8 cellular contexts compared by ENCODE assay signal in genomic region chr21:34885125-34885524, GRCh38.
A peak's percentile ranks its signal among the peaks of the same experiment; 100 is the strongest.
DNase-seq lines count a peak whose midpoint lies in the region; ATAC-seq, FAIRE-seq and TF ChIP-seq lines count a peak whose summit lies in the region.

No MANE protein-coding gene starts in this region.

- peaks cover 4% of the 10 kb centered on the region; the same call in 1 of the 2 replicates for H3K79me2 ChIP-seq in KMS-11 (ENCODE audit: insufficient read depth, low read depth)

- H3K9ac ChIP-seq in BLaER1 treated with 17β-estradiol and CSF1 and Interleukin-3, amounts not matched to agents 10 nM and 100 nM, result peak overlapping the region; percentile 93 to 100 (median 98)
- H3K9ac ChIP-seq in KMS-11 (peak overlapping the region; percentile 55; the same call in 1 of the 2 replicates), mucosa of stomach (ENCODE audit: low read length) (peak overlapping the region; percentile 94)

- peak overlapping the region; percentile 67 to 99 (median 88) for H3K4me2 ChIP-seq in BLaER1 treated with 17β-estradiol and CSF1 and Interleukin-3, amounts not matched to agents 10 nM and 100 nM
- H3K4me2 ChIP-seq in KMS-11, result peak overlapping the region; percentile 79

- peaks cover 0 to 9% (median 0%) of the 10 kb centered on the region in 11 experiments; a peak in 6 of 22 replicates for H3K9me3 ChIP-seq in BLaER1 treated with 17β-estradiol and CSF1 and Interleukin-3, amounts not matched to agents 10 nM and 100 nM (replicated peaks in 1 of 11)
- no peaks in the 10 kb centered on the region for H3K9me3 ChIP-seq in mucosa of stomach (ENCODE audit: control insufficient read depth, low read length)

- in situ Hi-C loops in brain microvascular endothelial cell (cut with HindIII; ENCODE audit: low pct_ligation_motif_present, low sequenced_read_pairs), result no loop called here

- no peak for ATAC-seq in GM21423 (IDR thresholded peaks at IDR 0.05; ENCODE audit: unreplicated experiment)

- TF ChIP-seq CTCF in KMS-11 (conservative IDR thresholded peaks at IDR 0.05; ENCODE audit: low read depth, low read length) (no peak), brain microvascular endothelial cell (IDR thresholded peaks at IDR 0.05; ENCODE audit: low read depth, low read length, missing control alignments) (no peak)

- peak overlapping the region; percentile 80 to 99 (median 96) for H3K4me3 ChIP-seq in BLaER1 treated with 17β-estradiol and CSF1 and Interleukin-3, amounts not matched to agents 10 nM and 100 nM
- H3K4me3 ChIP-seq in KMS-11 (IDR thresholded peaks at IDR 0.05; ENCODE audit: insufficient read depth, low read depth, low read length), result no peak overlapping the region
- H3K4me3 ChIP-seq in brain microvascular endothelial cell (ENCODE audit: low read depth, low read length), result peak overlapping the region; percentile 91
- peak overlapping the region; percentile 91 for H3K4me3 ChIP-seq in mucosa of stomach (ENCODE audit: low read length)

- H3K36me3 ChIP-seq in BLaER1 treated with 17β-estradiol and CSF1 and Interleukin-3, amounts not matched to agents 10 nM and 100 nM, result peaks cover 62 to 80% (median 75%) of the 10 kb centered on the region in 11 experiments
- H3K36me3 ChIP-seq in KMS-11 (ENCODE audit: insufficient read depth) (no peaks in the 10 kb centered on the region), brain microvascular endothelial cell (replicated peaks) (peaks cover 17% of the 10 kb centered on the region), mucosa of stomach (ENCODE audit: control insufficient read depth, insufficient read depth, low read length) (no peaks in the 10 kb centered on the region)

- peaks cover 76 to 96% (median 82%) of the 10 kb centered on the region in 11 experiments for H4K20me1 ChIP-seq in BLaER1 treated with 17β-estradiol and CSF1 and Interleukin-3, amounts not matched to agents 10 nM and 100 nM
- H4K20me1 ChIP-seq in KMS-11 (ENCODE audit: insufficient read depth), result no peaks in the 10 kb centered on the region

- no peaks in the 10 kb centered on the region for H3K27me3 ChIP-seq in BLaER1 treated with 17β-estradiol and CSF1 and Interleukin-3, amounts not matched to agents 10 nM and 100 nM
- H3K27me3 ChIP-seq in KMS-11 (ENCODE audit: insufficient read depth, low read depth), result peaks cover 18% of the 10 kb centered on the region
- H3K27me3 ChIP-seq in brain microvascular endothelial cell (replicated peaks), result no peaks in the 10 kb centered on the region
- no peaks in the 10 kb centered on the region for H3K27me3 ChIP-seq in mucosa of stomach (ENCODE audit: control insufficient read depth, insufficient read depth, low read length)

- FAIRE-seq in HTR-8/SVneo (lab: Jason Lieb, UNC), result no peak

- no peak for DNase-seq in brain microvascular endothelial cell
- DNase-seq in HTR-8/SVneo (ENCODE audit: insufficient read length, low spot score), result no peak
- no peak for DNase-seq in NCI-H1417 treated with DMSO at 0.1 percent for 48 hours (lab: John Stamatoyannopoulos, UW)
- DNase-seq in epidermal melanocyte (ENCODE audit: insufficient read length, low spot score), result no peak

- peak overlapping the region; percentile 95 to 99 (median 98) for H3K27ac ChIP-seq in BLaER1 treated with 17β-estradiol and CSF1 and Interleukin-3, amounts not matched to agents 10 nM and 100 nM
- no peak overlapping the region for H3K27ac ChIP-seq in KMS-11
- H3K27ac ChIP-seq in brain microvascular endothelial cell, result peak overlapping the region; percentile 97

- no peak overlapping the region for H2AFZ ChIP-seq in KMS-11 (ENCODE audit: low read depth)

- peaks cover 14 to 51% (median 23%) of the 10 kb centered on the region in 10 experiments for H3K4me1 ChIP-seq in BLaER1 treated with 17β-estradiol and CSF1 and Interleukin-3, amounts not matched to agents 10 nM and 100 nM
- H3K4me1 ChIP-seq in KMS-11 (ENCODE audit: low read depth, poor library complexity, severe bottlenecking) (peaks cover 22% of the 10 kb centered on the region), mucosa of stomach (ENCODE audit: control insufficient read depth, insufficient read depth, low read length) (peaks cover 5% of the 10 kb centered on the region)
